In the genomic region with DNA sequence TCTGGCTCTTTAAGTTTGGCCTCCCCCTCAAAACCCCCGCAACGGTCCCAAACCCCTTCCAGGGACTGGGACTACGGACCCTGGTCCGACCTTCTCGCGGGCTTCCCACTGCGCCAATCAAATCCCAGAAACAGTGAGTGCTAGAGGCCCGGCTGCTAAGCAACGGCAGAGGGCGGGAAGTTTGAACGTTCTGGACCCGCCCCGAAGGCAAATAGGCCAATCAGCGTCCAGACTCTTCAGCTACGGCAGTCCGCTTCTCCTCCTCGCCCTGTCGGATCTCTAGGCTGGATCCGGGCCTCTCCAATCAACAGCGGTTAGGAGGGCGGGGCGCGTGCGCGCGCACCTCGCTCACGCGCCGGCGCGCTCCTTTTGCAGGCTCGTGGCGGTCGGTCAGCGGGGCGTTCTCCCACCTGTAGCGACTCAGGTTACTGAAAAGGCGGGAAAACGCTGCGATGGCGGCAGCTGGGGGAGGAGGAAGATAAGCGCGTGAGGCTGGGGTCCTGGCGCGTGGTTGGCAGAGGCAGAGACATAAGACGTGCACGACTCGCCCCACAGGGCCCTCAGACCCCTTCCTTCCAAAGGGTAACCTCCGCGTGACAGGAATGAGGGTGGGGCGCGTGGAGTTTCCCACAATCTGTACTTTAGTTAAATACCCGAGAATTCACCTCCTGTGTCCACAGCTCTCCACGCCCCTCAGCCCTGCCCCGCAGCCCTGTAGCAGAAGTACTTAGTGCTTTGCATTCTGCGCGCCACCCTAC, we compare ENCODE assay signal across 8 cellular contexts. TPM values are rescaled to one million over a fixed set of nuclear protein-coding genes. Genes with fewer than 3 reads are reported as not detected.
DNase-seq lines count a peak whose midpoint lies in the region; ATAC-seq, FAIRE-seq and TF ChIP-seq lines count a peak whose summit lies in the region.

Gene MSH5 (plus strand): TSS at position 367 of the 758 bp plus-strand sequence. CDS start 462 bp downstream, outside the sequence.

- H3K4me1 ChIP-seq in left ventricle myocardium inferior (peaks cover 53% of the 10 kb centered on the region), urinary bladder (ENCODE audit: insufficient read depth) (no peaks in the 10 kb centered on the region)

- H3K27ac Mint-ChIP-seq in progenitor cell of endocrine pancreas, result peak within 1 kb of the TSS; percentile 98

- intact Hi-C loops in T-helper 1 cell treated with Interleukin-12 subunit alpha and Interleukin-12 subunit beta and Interleukin-4 antibody, amounts not matched to agents 30 ng/mL and 1 ng/mL, for 36 hours (cut with micrococcal nuclease), result loop anchor here (1.0 to 5.0 kb wide), 9 partner anchors 29 to 1105 kb away; partner anchors contain the start of genes BAG6, GPSM3, HSPA1A and HSPA1L
- intact Hi-C loops in left ventricle myocardium inferior (cut with micrococcal nuclease), result no loop called here

- peak; percentile 96 for FAIRE-seq in GM12892 (lab: Jason Lieb, UNC)

- peaks cover 2% of the 10 kb centered on the region for H3K36me3 Mint-ChIP-seq in progenitor cell of endocrine pancreas (ENCODE audit: insufficient read depth)

- under 1% methylated on average over 58 of the region's 58 CpGs for WGBS in urinary bladder

- peak; percentile 78 for TF ChIP-seq POLR2A in GM12892 (IDR thresholded peaks at IDR 0.05; ENCODE audit: low read depth, low read length)

- ATAC-seq in HG02798 (IDR thresholded peaks at IDR 0.05; ENCODE audit: poor library complexity, unreplicated experiment), result peak; percentile 88

- no peaks in the 10 kb centered on the region for H3K9me3 Mint-ChIP-seq in progenitor cell of endocrine pancreas (ENCODE audit: low read depth)

- TF ChIP-seq CTCF in left ventricle myocardium inferior (IDR thresholded peaks at IDR 0.05; ENCODE audit: borderline replicate concordance) (no peak), progenitor cell of endocrine pancreas (IDR thresholded peaks at IDR 0.05; ENCODE audit: unreplicated experiment) (no peak)

- DNase-seq in GM12892 (ENCODE audit: insufficient read length), result peak; percentile 89
- DNase-seq in NCI-H1436 (lab: John Stamatoyannopoulos, UW), result peak; percentile 98
- peak; percentile 96 for DNase-seq in amniotic stem cell (lab: John Stamatoyannopoulos, UW)
- DNase-seq in left ventricle myocardium inferior, result peak; percentile 98
- peak; percentile 94 for DNase-seq in progenitor cell of endocrine pancreas (ENCODE audit: low spot score, unreplicated experiment)

- peak within 1 kb of the TSS; percentile 78 for H3K4me3 ChIP-seq in left ventricle myocardium inferior
- peak within 1 kb of the TSS; percentile 40 for H3K4me3 ChIP-seq in urinary bladder (ENCODE audit: low read depth, low read length)

- no peaks in the 10 kb centered on the region for H3K27me3 ChIP-seq in left ventricle myocardium inferior (ENCODE audit: low read depth)

- peak within 1 kb of the TSS; percentile 62 for H3K27ac ChIP-seq in left ventricle myocardium inferior (replicated peaks)
- peak within 1 kb of the TSS; percentile 14 for H3K27ac ChIP-seq in urinary bladder (ENCODE audit: low read depth)

- H3K4me1 Mint-ChIP-seq in progenitor cell of endocrine pancreas (ENCODE audit: low read depth), result peaks cover 39% of the 10 kb centered on the region

- H3K36me3 ChIP-seq in left ventricle myocardium inferior, result no peaks in the 10 kb centered on the region
- no peaks in the 10 kb centered on the region for H3K36me3 ChIP-seq in urinary bladder (ENCODE audit: insufficient read depth)

- H3K9me3 ChIP-seq in left ventricle myocardium inferior (replicated peaks), result no peaks in the 10 kb centered on the region

- H3K27me3 Mint-ChIP-seq in progenitor cell of endocrine pancreas, result no peaks in the 10 kb centered on the region

- peak within 1 kb of the TSS; percentile 99 for H3K4me3 Mint-ChIP-seq in progenitor cell of endocrine pancreas (ENCODE audit: low read depth)

RNA-seq across cellular contexts. Expression of gene MSH5, which starts in this region (rescaled TPM):
- 68.4 TPM for polyA plus RNA-seq in GM12892 (2012; ENCODE audit: missing spikeins)
- total RNA-seq in T-helper 1 cell treated with Interleukin-12 subunit alpha and Interleukin-12 subunit beta and Interleukin-4 antibody, amounts not matched to agents 30 ng/mL and 1 ng/mL, for 36 hours, result 47.8 and 51.5 TPM in 2 replicates
- 1.3 TPM for total RNA-seq in left ventricle myocardium inferior
- 45.0 and 51.3 TPM in 2 replicates for total RNA-seq in progenitor cell of endocrine pancreas
- 14.8 TPM for total RNA-seq in urinary bladder
- 2.9 TPM for polyA plus RNA-seq in urinary bladder

Comparison
In these comparisons a context has a peak if more than half of its experiments do, and no peak if none do; other contexts are left out.
1. Peak in every context shown above with its lines: DNase-seq, ATAC-seq, H3K4me3 ChIP-seq and H3K27ac ChIP-seq.